34 cellular contexts compared by ENCODE assay signal in the genomic region with DNA sequence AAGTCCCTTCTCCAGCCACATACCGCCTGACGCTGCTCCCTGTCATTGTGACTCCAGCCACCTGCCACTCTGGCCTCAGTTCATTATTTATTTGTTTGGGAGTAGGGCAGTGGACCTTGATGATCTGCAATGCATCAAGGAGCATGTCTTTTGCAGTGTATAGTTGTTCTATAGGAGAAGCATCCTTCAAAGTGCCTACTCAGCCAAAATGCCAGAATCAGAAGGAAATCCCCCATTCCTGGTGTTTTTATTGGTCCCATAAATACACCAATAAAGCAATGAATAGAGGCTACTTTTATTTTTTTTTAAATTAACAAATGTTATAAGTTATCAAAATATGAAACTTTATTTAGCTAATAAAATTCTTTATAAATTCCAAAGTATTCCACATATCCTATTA.
A peak's percentile ranks its signal among the peaks of the same experiment; 100 is the strongest.
DNase-seq lines count a peak whose midpoint lies in the region; ATAC-seq, FAIRE-seq and TF ChIP-seq lines count a peak whose summit lies in the region.
"Had no signal": no experiment of that assay in that cellular context is flagged by ENCODE, and none has a peak within 500 bp of the region (broad histone marks: within the 10 kb centered on the region; RNA-seq: fewer than 3 reads in every experiment).

No MANE protein-coding gene starts in this region.

- TF ChIP-seq RAD21 in HepG2 (CRISPR knock-in tag; IDR thresholded peaks at IDR 0.05) (no peak), A549 (conservative IDR thresholded peaks at IDR 0.05 in 1 of 2, IDR thresholded peaks at IDR 0.05 in 1 of 2) (no peak)

- TF ChIP-seq EP300 in HepG2 (IDR thresholded peaks at IDR 0.05; ENCODE audit: low read depth in 2 of 2, low read length in 2 of 2) (no peak), HepG2 (CRISPR knock-in tag; IDR thresholded peaks at IDR 0.05; ENCODE audit: borderline replicate concordance) (no peak), A549 (IDR thresholded peaks at IDR 0.05) (no peak)

- H4K20me1 ChIP-seq in HepG2 (ENCODE audit: insufficient read depth, low read length) = no peaks in the 10 kb centered on the region
- H4K20me1 ChIP-seq: BLaER1; BLaER1 treated with 17β-estradiol and CSF1 and Interleukin-3, amounts not matched to agents 10 nM and 100 nM had no signal

- DNase-seq in HepG2 (ENCODE audit: low spot score) = no peak
- DNase-seq in right lobe of liver = no peak
- DNase-seq in A549 (ENCODE audit: low read depth in 1 of 2, low spot score in 1 of 2) = no peak
- peak; percentile 17 for DNase-seq in left kidney (ENCODE audit: low read depth, low spot score)
- DNase-seq in naive thymus-derived CD4-positive, alpha-beta T cell = no peak
- DNase-seq: 8988T; ACHN; AML-193; BE2C; C1 segment of cervical spinal cord; Caco-2; Calu3; CD4-positive, alpha-beta memory T cell; CD4-positive, alpha-beta T cell; CD4-positive, CD25-positive, alpha-beta regulatory T cell; CD8-positive, alpha-beta memory T cell; CD8-positive, alpha-beta T cell; COR-L47; DMS 273 treated with DMSO at 0.1 percent for 48 hours; DMS153; DMS53; DMS79; DMS79 treated with DMSO at 0.1 percent for 48 hours; DND-41; EL had no signal

- ATAC-seq in HepG2 (no peak), right lobe of liver (no peak), A549 (no peak), GM21529 (IDR thresholded peaks at IDR 0.05; ENCODE audit: unreplicated experiment) (no peak)
- no peak for ATAC-seq in naive thymus-derived CD4-positive, alpha-beta T cell
- ATAC-seq: CD8-positive, alpha-beta T cell had no signal

- H3K9me3 ChIP-seq in HepG2 (ENCODE audit: low read length) (no peaks in the 10 kb centered on the region), right lobe of liver (no peaks in the 10 kb centered on the region), A549 (no peaks in the 10 kb centered on the region; the same call in 2 of the 3 replicates)
- no peaks in the 10 kb centered on the region for H3K9me3 ChIP-seq in naive thymus-derived CD4-positive, alpha-beta T cell (ENCODE audit: control insufficient read depth in 2 of 3, low read length in 3 of 3)
- H3K9me3 ChIP-seq: BE2C, Caco-2 had no signal

- H3K79me2 ChIP-seq in HepG2 (ENCODE audit: insufficient read depth, low read length) = no peaks in the 10 kb centered on the region

- TF ChIP-seq CTCF in HepG2 (CRISPR knock-in tag; IDR thresholded peaks at IDR 0.05) (no peak), right lobe of liver (IDR thresholded peaks at IDR 0.05) (no peak), A549 (IDR thresholded peaks at IDR 0.05) (no peak)

- no peak overlapping the region for H3K27ac ChIP-seq in HepG2 (ENCODE audit: extremely low read length, insufficient read depth, low read length)
- H3K27ac ChIP-seq in right lobe of liver = no peak overlapping the region
- H3K27ac ChIP-seq in A549 = no peak overlapping the region
- H3K27ac ChIP-seq in naive thymus-derived CD4-positive, alpha-beta T cell (ENCODE audit: low read depth, low read length) = no peak overlapping the region
- H3K27ac ChIP-seq: 22Rv1; BLaER1; BLaER1 treated with 17β-estradiol and CSF1 and Interleukin-3, amounts not matched to agents 10 nM and 100 nM; C4-2B had no signal

- no peaks in the 10 kb centered on the region for H3K36me3 ChIP-seq in HepG2 (replicated peaks in 1 of 2; ENCODE audit: control insufficient read depth in 1 of 2, insufficient read depth in 2 of 2, low read length in 2 of 2)
- no peaks in the 10 kb centered on the region for H3K36me3 ChIP-seq in right lobe of liver
- no peaks in the 10 kb centered on the region for H3K36me3 ChIP-seq in naive thymus-derived CD4-positive, alpha-beta T cell (ENCODE audit: control insufficient read depth in 2 of 3, insufficient read depth in 3 of 3, low read length in 3 of 3)
- H3K36me3 ChIP-seq: BE2C; BLaER1; BLaER1 treated with 17β-estradiol and CSF1 and Interleukin-3, amounts not matched to agents 10 nM and 100 nM had no signal

- whole genome bisulfite sequencing in HepG2 (ENCODE audit: low lambda C conversion rate) = 11% methylated on average over 2 of the region's 2 CpGs
- WGBS in right lobe of liver (ENCODE audit: insufficient coverage, low coverage, low lambda C conversion rate, missing lambda C conversion rate) = no CpG with 5 or more reads among the region's 2 CpGs
- 85% methylated on average over 2 of the region's 2 CpGs for WGBS in A549 (ENCODE audit: missing lambda C conversion rate)

- H3K4me2 ChIP-seq in HepG2 (ENCODE audit: low read depth, low read length) (no peak overlapping the region), A549 (no peak overlapping the region)
- H3K4me2 ChIP-seq: BLaER1; BLaER1 treated with 17β-estradiol and CSF1 and Interleukin-3, amounts not matched to agents 10 nM and 100 nM had no signal

- no peaks in the 10 kb centered on the region for H3K4me1 Mint-ChIP-seq in naive thymus-derived CD4-positive, alpha-beta T cell
- H3K4me1 Mint-ChIP-seq: B cell; CD14-positive monocyte; CD4-positive, alpha-beta memory T cell; CD8-positive, alpha-beta memory T cell had no signal

- H3K9ac ChIP-seq in HepG2 (ENCODE audit: insufficient read depth, low read depth, low read length) = no peak overlapping the region
- H3K9ac ChIP-seq: BLaER1; BLaER1 treated with 17β-estradiol and CSF1 and Interleukin-3, amounts not matched to agents 10 nM and 100 nM had no signal

- in situ Hi-C loops in HepG2 (cut with HindIII; ENCODE audit: extremely low pct_ligation_motif_present, low pct_unique_long_range_greater_than_20kb) = no loop called here

- TF ChIP-seq POLR2A in HepG2 (IDR thresholded peaks at IDR 0.05; ENCODE audit: insufficient read depth in 1 of 2, low read depth in 2 of 2, low read length in 2 of 2) (no peak), right lobe of liver (IDR thresholded peaks at IDR 0.05) (no peak), A549 (IDR thresholded peaks at IDR 0.05; ENCODE audit: low read length) (no peak)

- no peak for FAIRE-seq in HepG2 (lab: Jason Lieb, UNC)
- no peak for FAIRE-seq in A549 (lab: Jason Lieb, UNC)
- FAIRE-seq: A204.1, D721Med had no signal

- H3K27me3 ChIP-seq in HepG2 (ENCODE audit: control insufficient read depth in 1 of 2, insufficient read depth in 2 of 2, low read length in 2 of 2) (no peaks in the 10 kb centered on the region; a peak in 1 of 5 replicates), right lobe of liver (no peaks in the 10 kb centered on the region)
- H3K27me3 ChIP-seq in naive thymus-derived CD4-positive, alpha-beta T cell (ENCODE audit: control insufficient read depth in 2 of 2, insufficient read depth in 2 of 2, low read length in 2 of 2) = no peaks in the 10 kb centered on the region
- H3K27me3 ChIP-seq: BE2C; BLaER1; BLaER1 treated with 17β-estradiol and CSF1 and Interleukin-3, amounts not matched to agents 10 nM and 100 nM had no signal

- intact Hi-C loops in HepG2 (cut with micrococcal nuclease; ENCODE audit: unreplicated experiment) (no loop called here), right lobe of liver (cut with DNase I) (no loop called here)
- intact Hi-C loops in naive thymus-derived CD4-positive, alpha-beta T cell (cut with micrococcal nuclease) = no loop called here

- H3K4me3 Mint-ChIP-seq in naive thymus-derived CD4-positive, alpha-beta T cell = no peak overlapping the region
- H3K4me3 Mint-ChIP-seq: B cell; CD14-positive monocyte; CD4-positive, alpha-beta memory T cell; CD4-positive, alpha-beta T cell; CD4-positive, CD25-positive, alpha-beta regulatory T cell; CD8-positive, alpha-beta memory T cell; CD8-positive, alpha-beta T cell had no signal

- H3K27ac Mint-ChIP-seq in naive thymus-derived CD4-positive, alpha-beta T cell = no peak overlapping the region
- H3K27ac Mint-ChIP-seq: B cell; CD14-positive monocyte; CD4-positive, alpha-beta T cell; CD4-positive, CD25-positive, alpha-beta regulatory T cell; CD8-positive, alpha-beta memory T cell; CD8-positive, alpha-beta T cell had no signal

- no peak overlapping the region for H2AFZ ChIP-seq in HepG2 (ENCODE audit: low read length)

- peaks cover 0 to 5% (median 0%) of the 10 kb centered on the region in 5 donors for H3K36me3 Mint-ChIP-seq in naive thymus-derived CD4-positive, alpha-beta T cell
- H3K36me3 Mint-ChIP-seq: CD14-positive monocyte; CD4-positive, alpha-beta memory T cell; CD4-positive, CD25-positive, alpha-beta regulatory T cell; CD8-positive, alpha-beta memory T cell; CD8-positive, alpha-beta T cell had no signal

- CTCF ChIA-PET in HepG2 (lab: Yijun Ruan, JAX; ENCODE audit: low intra/inter-chr PET ratio, low total read pairs) = no interaction called here
- CTCF ChIA-PET in A549 (lab: Yijun Ruan, JAX) = no interaction called here
- CTCF ChIA-PET in naive thymus-derived CD4-positive, alpha-beta T cell (lab: Charles Lee) = no interaction called here

- POLR2A ChIA-PET in HepG2 (lab: Yijun Ruan, JAX) = no interaction called here
- POLR2A ChIA-PET in A549 (lab: Yijun Ruan, JAX) = no interaction called here
- POLR2A ChIA-PET in naive thymus-derived CD4-positive, alpha-beta T cell (lab: Charles Lee) = no interaction called here

- peaks cover 2 to 21% (median 18%) of the 10 kb centered on the region in 5 donors for H3K27me3 Mint-ChIP-seq in naive thymus-derived CD4-positive, alpha-beta T cell

- H3K4me3 ChIP-seq in HepG2 (replicated peaks in 1 of 3; ENCODE audit: insufficient read depth in 1 of 3, low read depth in 2 of 3, low read length in 3 of 3) (no peak overlapping the region), right lobe of liver (no peak overlapping the region), A549 (no peak overlapping the region)
- H3K4me3 ChIP-seq in naive thymus-derived CD4-positive, alpha-beta T cell (ENCODE audit: low read length) = no peak overlapping the region
- H3K4me3 ChIP-seq: BLaER1; BLaER1 treated with 17β-estradiol and CSF1 and Interleukin-3, amounts not matched to agents 10 nM and 100 nM had no signal

- H3K9me3 Mint-ChIP-seq in naive thymus-derived CD4-positive, alpha-beta T cell = peaks cover 0 to 6% (median 5%) of the 10 kb centered on the region in 11 donors
- H3K9me3 Mint-ChIP-seq: CD4-positive, alpha-beta T cell had no signal

- no peaks in the 10 kb centered on the region for H3K4me1 ChIP-seq in HepG2 (ENCODE audit: insufficient read depth, low read length)
- peaks cover 0 to 3% (median 0%) of the 10 kb centered on the region in 4 donors for H3K4me1 ChIP-seq in right lobe of liver
- H3K4me1 ChIP-seq in A549 = no peaks in the 10 kb centered on the region
- no peaks in the 10 kb centered on the region for H3K4me1 ChIP-seq in naive thymus-derived CD4-positive, alpha-beta T cell (ENCODE audit: control insufficient read depth in 2 of 2, insufficient read depth in 2 of 2, low read length in 2 of 2)
- H3K4me1 ChIP-seq: BE2C; BLaER1; BLaER1 treated with 17β-estradiol and CSF1 and Interleukin-3, amounts not matched to agents 10 nM and 100 nM; Caco-2 had no signal

- no TSS peak for BruUV-seq in HepG2 (replicated peaks; lab: Mats Ljungman, UMichigan)

TF ChIP-seq in HepG2, 621 proteins besides CTCF, POLR2A, EP300 and RAD21 (continues in another document):
- TF ChIP-seq RBM22 (optimal IDR thresholded peaks at IDR 0.05; ENCODE audit: low read length) = no peak
- no peak for TF ChIP-seq ZNF24 (IDR thresholded peaks at IDR 0.05)
- TF ChIP-seq NCOA5 (CRISPR knock-in tag; IDR thresholded peaks at IDR 0.05) = no peak
- TF ChIP-seq ZFP1 (CRISPR knock-in tag; IDR thresholded peaks at IDR 0.05) = no peak

TF ChIP-seq in A549, 52 proteins besides CTCF, POLR2A, EP300 and RAD21:
- TF ChIP-seq MAFK (IDR thresholded peaks at IDR 0.05; ENCODE audit: partially characterized antibody) = peak; percentile 53
- no peak for TF ChIP-seq ZFP36 (IDR thresholded peaks at IDR 0.05; ENCODE audit: borderline replicate concordance, partially characterized antibody)
